ENCODE assay signal across 12 cellular contexts in genomic region chr3:123244128-123244527, GRCh38. TPM values are rescaled to one million over a fixed set of nuclear protein-coding genes. Genes with fewer than 3 reads are reported as not detected.
DNase-seq lines count a peak whose midpoint lies in the region.
"Had no signal": no experiment of that assay in that cellular context is flagged by ENCODE, and none has a peak within 500 bp of the region (broad histone marks: within the 10 kb centered on the region; RNA-seq: fewer than 3 reads in every experiment).

No MANE protein-coding gene starts in this region.

- POLR2A ChIA-PET in activated CD4-positive, alpha-beta memory T cell treated with anti-CD3 and anti-CD28 coated beads for 36 hours (lab: Charles Lee), result no interaction called here
- POLR2A ChIA-PET in activated CD4-positive, alpha-beta memory T cell treated with anti-CD3 and anti-CD28 coated beads, Interleukin-2, amount 10 ng/mL, durations not matched to agents 7 days and 5 days (lab: Charles Lee), result no interaction called here
- POLR2A ChIA-PET in activated CD4-positive, alpha-beta T cell treated with anti-CD3 and anti-CD28 coated beads, Interleukin-2, amount 10 ng/mL, durations not matched to agents 7 days and 5 days (lab: Charles Lee), result no interaction called here

- H3K4me3 Mint-ChIP-seq in activated CD4-positive, alpha-beta memory T cell treated with anti-CD3 and anti-CD28 coated beads for 36 hours, result no peak overlapping the region
- H3K4me3 Mint-ChIP-seq in activated CD4-positive, alpha-beta memory T cell treated with anti-CD3 and anti-CD28 coated beads, Interleukin-2, amount 10 ng/mL, durations not matched to agents 7 days and 5 days, result no peak overlapping the region
- H3K4me3 Mint-ChIP-seq in activated CD4-positive, alpha-beta T cell treated with anti-CD3 and anti-CD28 coated beads, Interleukin-2, amount 10 ng/mL, durations not matched to agents 7 days and 5 days, result no peak overlapping the region
- H3K4me3 Mint-ChIP-seq: activated naive CD8-positive, alpha-beta T cell; central memory CD8-positive, alpha-beta T cell; type B pancreatic cell had no signal

- H3K36me3 Mint-ChIP-seq in activated CD4-positive, alpha-beta memory T cell treated with anti-CD3 and anti-CD28 coated beads for 36 hours, result peaks cover 39% of the 10 kb centered on the region
- H3K36me3 Mint-ChIP-seq in activated CD4-positive, alpha-beta memory T cell treated with anti-CD3 and anti-CD28 coated beads, Interleukin-2, amount 10 ng/mL, durations not matched to agents 7 days and 5 days (ENCODE audit: low read depth), result peaks cover 52% of the 10 kb centered on the region
- peaks cover 48% of the 10 kb centered on the region for H3K36me3 Mint-ChIP-seq in activated CD4-positive, alpha-beta T cell treated with anti-CD3 and anti-CD28 coated beads, Interleukin-2, amount 10 ng/mL, durations not matched to agents 7 days and 5 days (ENCODE audit: low read depth)

- CTCF ChIA-PET in activated CD4-positive, alpha-beta memory T cell treated with anti-CD3 and anti-CD28 coated beads for 36 hours (lab: Charles Lee), result no interaction called here
- CTCF ChIA-PET in activated CD4-positive, alpha-beta memory T cell treated with anti-CD3 and anti-CD28 coated beads, Interleukin-2, amount 10 ng/mL, durations not matched to agents 7 days and 5 days (lab: Charles Lee), result no interaction called here
- CTCF ChIA-PET in activated CD4-positive, alpha-beta T cell treated with anti-CD3 and anti-CD28 coated beads, Interleukin-2, amount 10 ng/mL, durations not matched to agents 7 days and 5 days (lab: Charles Lee), result no interaction called here

- H3K27ac Mint-ChIP-seq in activated CD4-positive, alpha-beta memory T cell treated with anti-CD3 and anti-CD28 coated beads for 36 hours, result no peak overlapping the region
- H3K27ac Mint-ChIP-seq in activated CD4-positive, alpha-beta memory T cell treated with anti-CD3 and anti-CD28 coated beads, Interleukin-2, amount 10 ng/mL, durations not matched to agents 7 days and 5 days, result no peak overlapping the region
- no peak overlapping the region for H3K27ac Mint-ChIP-seq in activated CD4-positive, alpha-beta T cell treated with anti-CD3 and anti-CD28 coated beads, Interleukin-2, amount 10 ng/mL, durations not matched to agents 7 days and 5 days
- H3K27ac Mint-ChIP-seq: activated naive CD8-positive, alpha-beta T cell; type B pancreatic cell had no signal

- DNase-seq in activated CD4-positive, alpha-beta memory T cell treated with anti-CD3 and anti-CD28 coated beads for 36 hours, result peak; percentile 14
- DNase-seq in activated CD4-positive, alpha-beta memory T cell treated with anti-CD3 and anti-CD28 coated beads, Interleukin-2, amount 10 ng/mL, durations not matched to agents 7 days and 5 days, result no peak
- DNase-seq in Daoy (ENCODE audit: low read depth) (peak; percentile 5), left kidney (ENCODE audit: low read depth, low spot score) (peak; percentile 25), NCI-H1105 treated with DMSO at 0.1 percent for 48 hours (lab: John Stamatoyannopoulos, UW) (no peak), NCI-H187 (lab: John Stamatoyannopoulos, UW) (no peak), CD1c-positive myeloid dendritic cell (ENCODE audit: extremely low spot score) (no peak)
- peak; percentile 36 for DNase-seq in activated CD4-positive, alpha-beta T cell treated with anti-CD3 and anti-CD28 coated beads, Interleukin-2, amount 10 ng/mL, durations not matched to agents 7 days and 5 days
- DNase-seq: mucosa of descending colon had no signal

- no peaks in the 10 kb centered on the region for H3K27me3 Mint-ChIP-seq in activated CD4-positive, alpha-beta memory T cell treated with anti-CD3 and anti-CD28 coated beads for 36 hours
- no peaks in the 10 kb centered on the region for H3K27me3 Mint-ChIP-seq in activated CD4-positive, alpha-beta memory T cell treated with anti-CD3 and anti-CD28 coated beads, Interleukin-2, amount 10 ng/mL, durations not matched to agents 7 days and 5 days
- H3K27me3 Mint-ChIP-seq in activated CD4-positive, alpha-beta T cell treated with anti-CD3 and anti-CD28 coated beads, Interleukin-2, amount 10 ng/mL, durations not matched to agents 7 days and 5 days, result no peaks in the 10 kb centered on the region
- H3K27me3 Mint-ChIP-seq: activated naive CD8-positive, alpha-beta T cell; central memory CD8-positive, alpha-beta T cell; type B pancreatic cell had no signal

- H3K9me3 Mint-ChIP-seq in activated CD4-positive, alpha-beta memory T cell treated with anti-CD3 and anti-CD28 coated beads for 36 hours, result no peaks in the 10 kb centered on the region
- no peaks in the 10 kb centered on the region for H3K9me3 Mint-ChIP-seq in activated CD4-positive, alpha-beta memory T cell treated with anti-CD3 and anti-CD28 coated beads, Interleukin-2, amount 10 ng/mL, durations not matched to agents 7 days and 5 days
- H3K9me3 Mint-ChIP-seq in activated CD4-positive, alpha-beta T cell treated with anti-CD3 and anti-CD28 coated beads, Interleukin-2, amount 10 ng/mL, durations not matched to agents 7 days and 5 days, result peaks cover 6% of the 10 kb centered on the region
- H3K9me3 Mint-ChIP-seq: central memory CD8-positive, alpha-beta T cell; type B pancreatic cell had no signal

- intact Hi-C loops in activated CD4-positive, alpha-beta memory T cell treated with anti-CD3 and anti-CD28 coated beads for 36 hours (cut with micrococcal nuclease), result no loop called here

- H3K4me1 Mint-ChIP-seq in activated CD4-positive, alpha-beta memory T cell treated with anti-CD3 and anti-CD28 coated beads for 36 hours (ENCODE audit: low read depth), result peaks cover 13% of the 10 kb centered on the region
- H3K4me1 Mint-ChIP-seq in activated CD4-positive, alpha-beta memory T cell treated with anti-CD3 and anti-CD28 coated beads, Interleukin-2, amount 10 ng/mL, durations not matched to agents 7 days and 5 days, result peaks cover 17% of the 10 kb centered on the region
- peaks cover 22% of the 10 kb centered on the region for H3K4me1 Mint-ChIP-seq in activated CD4-positive, alpha-beta T cell treated with anti-CD3 and anti-CD28 coated beads, Interleukin-2, amount 10 ng/mL, durations not matched to agents 7 days and 5 days

RNA-seq across cellular contexts. Expression of gene SEC22A, which starts 42.4 kb away (rescaled TPM):
- total RNA-seq in activated CD4-positive, alpha-beta memory T cell treated with anti-CD3 and anti-CD28 coated beads for 36 hours, result 10 to 100 TPM; 19.6 to 21.5 TPM
- total RNA-seq in activated CD4-positive, alpha-beta memory T cell treated with anti-CD3 and anti-CD28 coated beads, Interleukin-2, amount 10 ng/mL, durations not matched to agents 7 days and 5 days, result 10 to 100 TPM; 18.0 to 18.6 TPM
- 44.9 and 45.1 TPM in 2 replicates for total RNA-seq in Daoy (2014; rRNA removed; shearing (Covaris generic))
- total RNA-seq in activated CD4-positive, alpha-beta T cell treated with anti-CD3 and anti-CD28 coated beads, Interleukin-2, amount 10 ng/mL, durations not matched to agents 7 days and 5 days, result 10 to 100 TPM; 13.8 to 15.8 TPM

Comparison
In these comparisons a context has a peak if more than half of its experiments do, and no peak if none do; other contexts are left out.
1. DNase-seq: peak in activated CD4-positive, alpha-beta memory T cell treated with anti-CD3 and anti-CD28 coated beads for 36 hours (single experiment), Daoy (single experiment), activated CD4-positive, alpha-beta T cell treated with anti-CD3 and anti-CD28 coated beads, Interleukin-2, amount 10 ng/mL, durations not matched to agents 7 days and 5 days (single experiment) and left kidney (single experiment); none in activated CD4-positive, alpha-beta memory T cell treated with anti-CD3 and anti-CD28 coated beads, Interleukin-2, amount 10 ng/mL, durations not matched to agents 7 days and 5 days (single experiment), NCI-H1105 treated with DMSO at 0.1 percent for 48 hours (single experiment), NCI-H187 (0 of 2) and CD1c-positive myeloid dendritic cell (single experiment).